Comparison of ENCODE assay signal across 17 cellular contexts in genomic region chr13:31380728-31381127, GRCh38.
A peak's percentile ranks its signal among the peaks of the same experiment; 100 is the strongest.
DNase-seq lines count a peak whose midpoint lies in the region; TF ChIP-seq lines count a peak whose summit lies in the region.
"Had no signal": no experiment of that assay in that cellular context is flagged by ENCODE, and none has a peak within 500 bp of the region (broad histone marks: within the 10 kb centered on the region; RNA-seq: fewer than 3 reads in every experiment).

No MANE protein-coding gene starts in this region.

- TF ChIP-seq POLR2A in breast epithelium (IDR thresholded peaks at IDR 0.05) = no peak

- H3K36me3 ChIP-seq in DOHH2 (ENCODE audit: control insufficient read depth, low read length) (no peaks in the 10 kb centered on the region), ectodermal cell (ENCODE audit: control insufficient read depth, insufficient read depth, low read length) (no peaks in the 10 kb centered on the region), breast epithelium (no peaks in the 10 kb centered on the region)

- H3K4me3 Mint-ChIP-seq in neural crest cell = no peak overlapping the region
- H3K4me3 Mint-ChIP-seq: B cell; CD4-positive, alpha-beta T cell; H9 had no signal

- H3K27ac Mint-ChIP-seq in neural crest cell (ENCODE audit: unreplicated experiment) = peak overlapping the region; percentile 28
- H3K27ac Mint-ChIP-seq: B cell; CD4-positive, alpha-beta T cell; H9 had no signal

- peak overlapping the region; percentile 40 for H3K4me3 ChIP-seq in DOHH2 (ENCODE audit: low read length)
- H3K4me3 ChIP-seq in ectodermal cell (ENCODE audit: insufficient read depth, low read depth, low read length) = no peak overlapping the region
- H3K4me3 ChIP-seq in breast epithelium = no peak overlapping the region
- H3K4me3 ChIP-seq: PC-9 had no signal

- H3K4me1 ChIP-seq in DOHH2 (ENCODE audit: control insufficient read depth, low read length) (peaks cover 52% of the 10 kb centered on the region), ectodermal cell (ENCODE audit: control insufficient read depth, insufficient read depth, low read length) (peaks cover 3% of the 10 kb centered on the region), breast epithelium (no peaks in the 10 kb centered on the region)

- H3K9me2 ChIP-seq in DOHH2 (replicated peaks; ENCODE audit: control insufficient read depth, low read length) = no peaks in the 10 kb centered on the region

- H3K4me1 Mint-ChIP-seq in neural crest cell = peaks cover 29% of the 10 kb centered on the region

- peaks cover 13% of the 10 kb centered on the region for H3F3A ChIP-seq in DOHH2 (ENCODE audit: control insufficient read depth, insufficient read depth)

- WGBS in ectodermal cell, 2 experiments = 64 to 68% methylated on average over 4 of the region's 4 CpGs

- H3K9me3 ChIP-seq in DOHH2 (ENCODE audit: control insufficient read depth, insufficient read depth, low read length) = peaks cover 7% of the 10 kb centered on the region; the same call in 1 of the 2 replicates
- H3K9me3 ChIP-seq in ectodermal cell (ENCODE audit: control insufficient read depth, low read length) = no peaks in the 10 kb centered on the region
- no peaks in the 10 kb centered on the region for H3K9me3 ChIP-seq in breast epithelium

- TF ChIP-seq CTCF in DOHH2 (IDR thresholded peaks at IDR 0.05; ENCODE audit: low read depth, low read length, poor library complexity, severe bottlenecking) (no peak), neural crest cell (conservative IDR thresholded peaks at IDR 0.05) (no peak), breast epithelium (IDR thresholded peaks at IDR 0.05) (no peak)

- H3K27me3 Mint-ChIP-seq in neural crest cell (ENCODE audit: low read depth) = no peaks in the 10 kb centered on the region
- H3K27me3 Mint-ChIP-seq: B cell had no signal

- H3K4me2 ChIP-seq in DOHH2 (ENCODE audit: low read length) = peak overlapping the region; percentile 64
- H3K4me2 ChIP-seq: KMS-11, PC-9 had no signal

- H3K27me3 ChIP-seq in DOHH2 (ENCODE audit: control insufficient read depth, low read length) (no peaks in the 10 kb centered on the region), ectodermal cell (ENCODE audit: control insufficient read depth, insufficient read depth, low read length, poor library complexity, severe bottlenecking) (no peaks in the 10 kb centered on the region), breast epithelium (no peaks in the 10 kb centered on the region)

- no peaks in the 10 kb centered on the region for H4K20me1 ChIP-seq in DOHH2 (ENCODE audit: control insufficient read depth, insufficient read depth, low read depth, low read length)

- DNase-seq in NCI-H128 (lab: John Stamatoyannopoulos, UW; ENCODE audit: unreplicated experiment) (peak; percentile 34), neural crest cell (ENCODE audit: low read depth, low spot score) (no peak), nucleus accumbens (lab: John Stamatoyannopoulos, UW) (no peak), breast epithelium (ENCODE audit: low spot score in 2 of 2) (no peak), EL (no peak)
- DNase-seq: ACHN; CD4-positive, alpha-beta T cell; DMS53; H9; NCI-H1048; NCI-H1694; NCI-H446; PC-9 had no signal

- H3K27ac ChIP-seq in DOHH2 (ENCODE audit: low read depth, low read length) = peak overlapping the region; percentile 73
- H3K27ac ChIP-seq in ectodermal cell (ENCODE audit: insufficient read depth, low read depth, low read length, poor library complexity, severe bottlenecking) = peak overlapping the region; percentile 46
- H3K27ac ChIP-seq in breast epithelium = no peak overlapping the region
- H3K27ac ChIP-seq: KMS-11, PC-9 had no signal

- intact Hi-C loops in breast epithelium (cut with DNase I; ENCODE audit: low total_unique reads) = no loop called here

- H3K79me2 ChIP-seq in DOHH2 (ENCODE audit: control insufficient read depth, low read length) = no peaks in the 10 kb centered on the region

- peaks cover 10% of the 10 kb centered on the region for H3K9me3 Mint-ChIP-seq in neural crest cell
- H3K9me3 Mint-ChIP-seq: CD4-positive, alpha-beta T cell; H9 had no signal

- H3K36me3 Mint-ChIP-seq in neural crest cell (ENCODE audit: low read depth) = no peaks in the 10 kb centered on the region

Comparison
In these comparisons a context has a peak if more than half of its experiments do, and no peak if none do; other contexts are left out.
1. H3K27ac ChIP-seq: peak in DOHH2 (single experiment) and ectodermal cell (single experiment); none in breast epithelium (0 of 2).